In genomic region chr5:131281133-131281867, GRCh38 we compare ENCODE assay signal across 8 cellular contexts. TPM values are rescaled to one million over a fixed set of nuclear protein-coding genes. Genes with fewer than 3 reads are reported as not detected.
DNase-seq lines count a peak whose midpoint lies in the region; ATAC-seq and TF ChIP-seq lines count a peak whose summit lies in the region.

No MANE protein-coding gene starts in this region.

- H3K4me3 Mint-ChIP-seq in activated naive CD8-positive, alpha-beta T cell treated with anti-CD3 and anti-CD28 coated beads, Interleukin-2, amount 10 ng/mL, durations not matched to agents 7 days and 5 days, result peak overlapping the region; percentile 80
- H3K4me3 Mint-ChIP-seq in neural progenitor cell (no peak overlapping the region), WTC11 (no peak overlapping the region)

- CTCF ChIA-PET in WTC11 (lab: Charles Lee), result no interaction called here

- H3K9me3 Mint-ChIP-seq in activated naive CD8-positive, alpha-beta T cell treated with anti-CD3 and anti-CD28 coated beads, Interleukin-2, amount 10 ng/mL, durations not matched to agents 7 days and 5 days, result no peaks in the 10 kb centered on the region
- H3K9me3 Mint-ChIP-seq in neural progenitor cell (peaks cover 6% of the 10 kb centered on the region), WTC11 (peaks cover 8% of the 10 kb centered on the region)

- peaks cover 13% of the 10 kb centered on the region for H4K20me1 ChIP-seq in neural progenitor cell (ENCODE audit: low read depth)

- DNase-seq in activated naive CD8-positive, alpha-beta T cell treated with anti-CD3 and anti-CD28 coated beads, Interleukin-2, amount 10 ng/mL, durations not matched to agents 7 days and 5 days, result no peak
- DNase-seq in neural progenitor cell (ENCODE audit: low spot score) (no peak), WTC11 (ENCODE audit: low spot score) (no peak), NCI-H748 (lab: John Stamatoyannopoulos, UW; ENCODE audit: unreplicated experiment) (no peak), NCI-H1436 treated with DMSO at 0.1 percent for 48 hours (lab: John Stamatoyannopoulos, UW) (no peak)
- DNase-seq in stimulated activated CD4-positive, alpha-beta T cell treated with anti-CD3 and anti-CD28 coated beads, Interleukin-12 subunit alpha, Interleukin-12 subunit beta, amount 100 ng/mL, for 4 hours, result no peak

- peaks cover 11% of the 10 kb centered on the region for H3F3A ChIP-seq in neural progenitor cell (ENCODE audit: low read depth)

- H3K4me1 Mint-ChIP-seq in activated naive CD8-positive, alpha-beta T cell treated with anti-CD3 and anti-CD28 coated beads, Interleukin-2, amount 10 ng/mL, durations not matched to agents 7 days and 5 days, result peaks cover 73% of the 10 kb centered on the region
- H3K4me1 Mint-ChIP-seq in neural progenitor cell, result peaks cover 27% of the 10 kb centered on the region
- H3K4me1 Mint-ChIP-seq in WTC11, result peaks cover 27% of the 10 kb centered on the region

- POLR2A ChIA-PET in activated naive CD8-positive, alpha-beta T cell treated with anti-CD3 and anti-CD28 coated beads, Interleukin-2, amount 10 ng/mL, durations not matched to agents 7 days and 5 days (lab: Charles Lee), result interaction anchor here (0.6 to 2.5 kb wide), 19 partner anchors 8 to 135 kb away, joined by 3 to 39 read pairs (median 4); partner anchors contain the start of gene CDC42SE2
- POLR2A ChIA-PET in WTC11 (lab: Charles Lee), result interaction anchor here (0.5 kb wide), 1 partner anchor 203 kb away, joined by 3 read pairs; no protein-coding TSS in a partner anchor

- peaks cover 89% of the 10 kb centered on the region for H3K79me2 ChIP-seq in neural progenitor cell (ENCODE audit: low read depth)

- no peak overlapping the region for H3K4me3 ChIP-seq in neural progenitor cell

- no peaks in the 10 kb centered on the region for H3K9me3 ChIP-seq in neural progenitor cell (ENCODE audit: low read depth)

- H3K36me3 Mint-ChIP-seq in activated naive CD8-positive, alpha-beta T cell treated with anti-CD3 and anti-CD28 coated beads, Interleukin-2, amount 10 ng/mL, durations not matched to agents 7 days and 5 days, result peaks cover 34% of the 10 kb centered on the region
- peaks cover 12% of the 10 kb centered on the region for H3K36me3 Mint-ChIP-seq in neural progenitor cell
- peaks cover 12% of the 10 kb centered on the region for H3K36me3 Mint-ChIP-seq in WTC11

- TF ChIP-seq CTCF in neural progenitor cell (IDR thresholded peaks at IDR 0.05), result no peak
- TF ChIP-seq CTCF in WTC11 (IDR thresholded peaks at IDR 0.05), result no peak

- H3K9ac ChIP-seq in neural progenitor cell, result no peak overlapping the region

- H2AFZ ChIP-seq in neural progenitor cell (replicated peaks), result no peak overlapping the region

- H3K4me2 ChIP-seq in neural progenitor cell, result no peak overlapping the region

- no peaks in the 10 kb centered on the region for H3K27me3 ChIP-seq in neural progenitor cell

- H3K27ac Mint-ChIP-seq in activated naive CD8-positive, alpha-beta T cell treated with anti-CD3 and anti-CD28 coated beads, Interleukin-2, amount 10 ng/mL, durations not matched to agents 7 days and 5 days, result peak overlapping the region; percentile 90
- peak overlapping the region; percentile 12 for H3K27ac Mint-ChIP-seq in neural progenitor cell
- H3K27ac Mint-ChIP-seq in WTC11, result no peak overlapping the region

- no peaks in the 10 kb centered on the region for H3K36me3 ChIP-seq in neural progenitor cell

- ATAC-seq in GM18870 (IDR thresholded peaks at IDR 0.05; ENCODE audit: unreplicated experiment) (peak; percentile 49), HG03060 (IDR thresholded peaks at IDR 0.05; ENCODE audit: low read depth, unreplicated experiment) (peak; percentile 23), WTC11 (no peak)
- ATAC-seq in activated naive CD8-positive, alpha-beta T cell treated with anti-CD3 and anti-CD28 coated beads, Interleukin-2, amount 10 ng/mL, durations not matched to agents 7 days and 5 days (ENCODE audit: low read depth), result peak; percentile 78

- H3K27me3 Mint-ChIP-seq in activated naive CD8-positive, alpha-beta T cell treated with anti-CD3 and anti-CD28 coated beads, Interleukin-2, amount 10 ng/mL, durations not matched to agents 7 days and 5 days, result no peaks in the 10 kb centered on the region
- H3K27me3 Mint-ChIP-seq in neural progenitor cell (ENCODE audit: insufficient read depth, low read depth) (peaks cover 4% of the 10 kb centered on the region), WTC11 (ENCODE audit: low read depth) (no peaks in the 10 kb centered on the region)

- peaks cover 10% of the 10 kb centered on the region for H3K4me1 ChIP-seq in neural progenitor cell

- H3K27ac ChIP-seq in neural progenitor cell, result no peak overlapping the region

TF ChIP-seq in WTC11, 78 proteins besides CTCF, POLR2A, EP300 and RAD21:
- no peak for TF ChIP-seq MYBL2 (CRISPR knock-in tag; IDR thresholded peaks at IDR 0.05)
- no peak for TF ChIP-seq NFYB (CRISPR knock-in tag; conservative IDR thresholded peaks at IDR 0.05; ENCODE audit: low read depth)
- TF ChIP-seq, protein P1, sequence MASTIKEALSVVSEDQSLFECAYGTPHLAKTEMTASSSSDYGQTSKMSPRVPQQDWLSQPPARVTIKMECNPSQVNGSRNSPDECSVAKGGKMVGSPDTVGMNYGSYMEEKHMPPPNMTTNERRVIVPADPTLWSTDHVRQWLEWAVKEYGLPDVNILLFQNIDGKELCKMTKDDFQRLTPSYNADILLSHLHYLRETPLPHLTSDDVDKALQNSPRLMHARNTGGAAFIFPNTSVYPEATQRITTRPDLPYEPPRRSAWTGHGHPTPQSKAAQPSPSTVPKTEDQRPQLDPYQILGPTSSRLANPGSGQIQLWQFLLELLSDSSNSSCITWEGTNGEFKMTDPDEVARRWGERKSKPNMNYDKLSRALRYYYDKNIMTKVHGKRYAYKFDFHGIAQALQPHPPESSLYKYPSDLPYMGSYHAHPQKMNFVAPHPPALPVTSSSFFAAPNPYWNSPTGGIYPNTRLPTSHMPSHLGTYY (CRISPR knock-in tag; IDR thresholded peaks at IDR 0.05), result no peak

RNA-seq across cellular contexts. Expression of gene CDC42SE2, which starts 17.4 kb away (rescaled TPM):
- 100 to 1,000 TPM; 193 to 199 TPM for total RNA-seq in activated naive CD8-positive, alpha-beta T cell treated with anti-CD3 and anti-CD28 coated beads, Interleukin-2, amount 10 ng/mL, durations not matched to agents 7 days and 5 days
- 52.8 and 79.9 TPM in 2 replicates for total RNA-seq in neural progenitor cell (ENCODE audit: low replicate concordance)
- 21.2 to 22.5 TPM (median 21.7 TPM) in 3 replicates for total RNA-seq in WTC11 (2021)
